In the genomic region with DNA sequence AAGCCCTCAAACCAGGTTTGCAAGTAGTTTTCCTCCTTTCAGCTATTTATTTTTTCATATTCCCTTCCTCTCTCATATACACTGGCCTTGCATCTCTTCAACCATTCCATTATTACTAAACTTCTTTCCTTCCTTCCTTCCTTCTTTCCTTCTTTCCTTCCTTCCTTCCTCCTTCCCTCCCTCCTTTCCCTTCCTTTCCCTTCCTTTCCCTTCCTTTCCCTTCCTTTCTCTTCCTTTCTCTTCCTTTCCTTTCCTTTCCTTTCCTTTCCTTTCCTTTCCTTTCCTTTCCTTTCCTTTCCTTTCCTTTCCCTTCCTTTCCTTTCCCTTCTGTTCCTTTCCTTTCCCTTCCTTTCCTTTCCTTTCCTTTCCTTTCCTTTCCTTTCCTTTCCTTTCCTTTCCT, we compare ENCODE assay signal across 2 cellular contexts.
A peak's percentile ranks its signal among the peaks of the same experiment; 100 is the strongest.
DNase-seq lines count a peak whose midpoint lies in the region; ATAC-seq and TF ChIP-seq lines count a peak whose summit lies in the region.
"Not testable (repeated sequence)": the region's sequence is repeated elsewhere in the genome, so short reads cannot be mapped to it uniquely, and the experiment has no call there.

No MANE protein-coding gene starts in this region.

- CTCF ChIA-PET in HEK293 (lab: Yijun Ruan, JAX), result not testable (repeated sequence)
- CTCF ChIA-PET in WTC11 (lab: Charles Lee), result interaction anchor here (0.5 kb wide), 1 partner anchor 205 kb away, joined by 3 read pairs; no protein-coding TSS in a partner anchor

- not testable (repeated sequence) for H3K4me3 ChIP-seq in HEK293 (ENCODE audit: low read depth, low read length)

- not testable (repeated sequence) for H3K9me3 ChIP-seq in HEK293 (ENCODE audit: control insufficient read depth, insufficient read depth, low read depth, low read length)

- not testable (repeated sequence) for H3K4me1 Mint-ChIP-seq in WTC11

- not testable (repeated sequence) for H3K27ac ChIP-seq in HEK293 (ENCODE audit: extremely low read depth, low read depth, low read length)

- ATAC-seq in WTC11, result not testable (repeated sequence)

- not testable (repeated sequence) for H3K9me3 Mint-ChIP-seq in WTC11

- H3K36me3 ChIP-seq in HEK293 (ENCODE audit: control insufficient read depth in 2 of 2, insufficient read depth in 1 of 2, low read length in 2 of 2), result not testable (repeated sequence)

- H3K27ac Mint-ChIP-seq in WTC11, result not testable (repeated sequence)

- TF ChIP-seq CTCF in HEK293 (tag by site-specific recombination; IDR thresholded peaks at IDR 0.05); WTC11 (IDR thresholded peaks at IDR 0.05): not testable (repeated sequence)

- H3K27me3 Mint-ChIP-seq in WTC11 (ENCODE audit: low read depth), result not testable (repeated sequence)

- POLR2A ChIA-PET in HEK293 (lab: Yijun Ruan, JAX); WTC11 (lab: Charles Lee): not testable (repeated sequence)

- H3K36me3 Mint-ChIP-seq in WTC11, result not testable (repeated sequence)

- H3K4me3 Mint-ChIP-seq in WTC11, result not testable (repeated sequence)

- not testable (repeated sequence) for H3K4me1 ChIP-seq in HEK293 (ENCODE audit: control insufficient read depth, insufficient read depth, low read length)

- DNase-seq in WTC11 (ENCODE audit: low spot score), result not testable (repeated sequence)

TF ChIP-seq in HEK293, 187 proteins besides CTCF, POLR2A, EP300 and RAD21:
- TF ChIP-seq PRDM1 (tag by site-specific recombination; IDR thresholded peaks at IDR 0.05), result peak; percentile 94

TF ChIP-seq in WTC11, 78 proteins besides CTCF, POLR2A, EP300 and RAD21:
- TF ChIP-seq, protein P1, sequence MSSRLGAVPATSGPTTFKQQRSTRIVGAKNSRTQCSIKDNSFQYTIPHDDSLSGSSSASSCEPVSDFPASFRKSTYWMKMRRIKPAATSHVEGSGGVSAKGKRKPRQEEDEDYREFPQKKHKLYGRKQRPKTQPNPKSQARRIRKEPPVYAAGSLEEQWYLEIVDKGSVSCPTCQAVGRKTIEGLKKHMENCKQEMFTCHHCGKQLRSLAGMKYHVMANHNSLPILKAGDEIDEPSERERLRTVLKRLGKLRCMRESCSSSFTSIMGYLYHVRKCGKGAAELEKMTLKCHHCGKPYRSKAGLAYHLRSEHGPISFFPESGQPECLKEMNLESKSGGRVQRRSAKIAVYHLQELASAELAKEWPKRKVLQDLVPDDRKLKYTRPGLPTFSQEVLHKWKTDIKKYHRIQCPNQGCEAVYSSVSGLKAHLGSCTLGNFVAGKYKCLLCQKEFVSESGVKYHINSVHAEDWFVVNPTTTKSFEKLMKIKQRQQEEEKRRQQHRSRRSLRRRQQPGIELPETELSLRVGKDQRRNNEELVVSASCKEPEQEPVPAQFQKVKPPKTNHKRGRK (CRISPR knock-in tag; IDR thresholded peaks at IDR 0.05; ENCODE audit: borderline replicate concordance), result 0 out of 2 replicates have a peak, but pooled peaks have one; percentile 58
